In the genomic region with DNA sequence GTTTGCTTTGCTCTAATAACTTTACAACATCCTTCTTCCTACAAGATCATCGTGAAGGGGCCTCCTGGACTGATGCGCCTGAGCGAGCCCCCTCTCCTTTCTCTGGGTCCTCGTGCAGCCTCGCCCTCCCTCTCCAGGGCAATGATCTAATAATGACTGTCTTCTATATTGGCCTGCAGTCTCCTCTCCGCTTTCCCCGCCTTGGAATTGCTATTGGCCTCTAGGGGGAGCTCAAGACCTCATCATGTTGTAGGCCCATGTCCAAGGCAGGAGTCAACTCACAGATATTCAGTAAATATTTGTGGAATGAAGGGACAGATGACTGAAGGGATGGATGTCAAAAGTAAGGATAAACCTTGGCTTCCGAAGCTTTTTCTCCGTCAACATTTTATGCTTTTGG, we compare ENCODE assay signal across 8 cellular contexts.
DNase-seq lines count a peak whose midpoint lies in the region; ATAC-seq lines count a peak whose summit lies in the region.

No MANE protein-coding gene starts in this region.

- no peak for ATAC-seq in HG03045 (IDR thresholded peaks at IDR 0.05; ENCODE audit: unreplicated experiment)

- DNase-seq in stimulated activated CD4-positive, alpha-beta T cell treated with anti-CD3 and anti-CD28 coated beads, Interleukin-1b, Interleukin-23, amount 100 ng/mL, for 48 hours: peak; percentile 4
- no peak for DNase-seq in stimulated activated CD4-positive, alpha-beta T cell treated with anti-CD3 and anti-CD28 coated beads, Interleukin-4, amount 100 ng/mL, for 4 hours
- DNase-seq in NCI-H2029 treated with DMSO at 0.1 percent for 48 hours (lab: John Stamatoyannopoulos, UW) (peak; percentile 81), T1000 (lab: John Stamatoyannopoulos, UW) (peak; percentile 18), head of caudate nucleus (peak in 39 of 42 donors; percentile 13 to 82 (median 51)), putamen (ENCODE audit: low spot score) (peak; percentile 35)
- no peak for DNase-seq in activated naive CD4-positive, alpha-beta T cell (lab: John Stamatoyannopoulos, UW)

- intact Hi-C loops in head of caudate nucleus (cut with DNase I): no loop called here

Comparison
In these comparisons a context has a peak if more than half of its experiments do, and no peak if none do; other contexts are left out.
1. DNase-seq: peak in stimulated activated CD4-positive, alpha-beta T cell treated with anti-CD3 and anti-CD28 coated beads, Interleukin-1b, Interleukin-23, amount 100 ng/mL, for 48 hours (single experiment), NCI-H2029 treated with DMSO at 0.1 percent for 48 hours (single experiment), T1000 (single experiment), head of caudate nucleus (39 of 42) and putamen (single experiment); none in stimulated activated CD4-positive, alpha-beta T cell treated with anti-CD3 and anti-CD28 coated beads, Interleukin-4, amount 100 ng/mL, for 4 hours (0 of 2) and activated naive CD4-positive, alpha-beta T cell (0 of 4).